In genomic region chr1:156140879-156141707, GRCh38 we compare ENCODE assay signal across 8 cellular contexts. TPM values are rescaled to one million over a fixed set of nuclear protein-coding genes. Genes with fewer than 3 reads are reported as not detected.
A peak's percentile ranks its signal among the peaks of the same experiment; 100 is the strongest.
DNase-seq lines count a peak whose midpoint lies in the region; ATAC-seq and TF ChIP-seq lines count a peak whose summit lies in the region.

No MANE protein-coding gene starts in this region.

- no peaks in the 10 kb centered on the region for H3K9me3 Mint-ChIP-seq in activated naive CD8-positive, alpha-beta T cell treated with anti-CD3 and anti-CD28 coated beads for 36 hours

- H3K4me3 Mint-ChIP-seq in activated naive CD8-positive, alpha-beta T cell treated with anti-CD3 and anti-CD28 coated beads for 36 hours: no peak overlapping the region

- CTCF ChIA-PET in BJ (lab: Yijun Ruan, JAX): interaction anchor here (0.6 to 33.9 kb wide), 16 partner anchors 9 to 428 kb away, joined by 3 to 983 read pairs (median 4); partner anchors contain the start of genes LMNA and PMF1

- ATAC-seq in GM21367 (IDR thresholded peaks at IDR 0.05; ENCODE audit: unreplicated experiment): no peak

- H3K4me1 Mint-ChIP-seq in activated naive CD8-positive, alpha-beta T cell treated with anti-CD3 and anti-CD28 coated beads for 36 hours: peaks cover 7% of the 10 kb centered on the region

- H3K27ac Mint-ChIP-seq in activated naive CD8-positive, alpha-beta T cell treated with anti-CD3 and anti-CD28 coated beads for 36 hours: no peak overlapping the region

- H3K9me3 ChIP-seq in right atrium auricular region: no peaks in the 10 kb centered on the region

- DNase-seq in BJ (ENCODE audit: low read depth) (no peak), HuH-7 (ENCODE audit: low spot score) (peak; percentile 89), right atrium auricular region (ENCODE audit: low spot score) (no peak), HK-2 (ENCODE audit: unreplicated experiment) (no peak), NCI-H2029 treated with DMSO at 0.1 percent for 48 hours (lab: John Stamatoyannopoulos, UW) (no peak)
- DNase-seq in activated naive CD8-positive, alpha-beta T cell treated with anti-CD3 and anti-CD28 coated beads for 36 hours: peak; percentile 48
- peak; percentile 41 to 50 for DNase-seq in stimulated activated CD4-positive, alpha-beta T cell treated with anti-CD3 and anti-CD28 coated beads, Interleukin-2, amount 100 ng/mL, for 48 hours

- POLR2A ChIA-PET in BJ (lab: Charles Lee): no interaction called here

- peak overlapping the region; percentile 51 to 75 for H3K27ac ChIP-seq in right atrium auricular region

- TF ChIP-seq CTCF in BJ (IDR thresholded peaks at IDR 0.05; ENCODE audit: insufficient read depth, low read depth, low read length) (peak; percentile 71), right atrium auricular region (IDR thresholded peaks at IDR 0.05) (peak; percentile 56 to 78)

- H3K36me3 ChIP-seq in BJ (ENCODE audit: control insufficient read depth, insufficient read depth, low read length) (peaks cover 43% of the 10 kb centered on the region), right atrium auricular region (peaks cover 42% of the 10 kb centered on the region)

- H3K4me1 ChIP-seq in right atrium auricular region: peaks cover 0 to 41% of the 10 kb centered on the region in 2 donors

- H3K27me3 ChIP-seq in BJ (ENCODE audit: control insufficient read depth, insufficient read depth, low read length) (no peaks in the 10 kb centered on the region), right atrium auricular region (no peaks in the 10 kb centered on the region)

- peaks cover 12% of the 10 kb centered on the region for H3K36me3 Mint-ChIP-seq in activated naive CD8-positive, alpha-beta T cell treated with anti-CD3 and anti-CD28 coated beads for 36 hours

- H3K4me3 ChIP-seq in BJ (ENCODE audit: low read depth, low read length) (no peak overlapping the region), right atrium auricular region (no peak overlapping the region)

- no peaks in the 10 kb centered on the region for H3K27me3 Mint-ChIP-seq in activated naive CD8-positive, alpha-beta T cell treated with anti-CD3 and anti-CD28 coated beads for 36 hours

RNA-seq across cellular contexts. Expression of gene SEMA4A, which starts 12.3 kb away (rescaled TPM):
- 0.49 and 0.77 TPM in 2 replicates for polyA plus RNA-seq in BJ (2011; rRNA removed)
- 0.19 and 0.82 TPM in 2 replicates for polyA minus RNA-seq in BJ (2011; rRNA and poly(A)+ RNA removed)
- total RNA-seq in activated naive CD8-positive, alpha-beta T cell treated with anti-CD3 and anti-CD28 coated beads for 36 hours: 10 to 100 TPM; 13.2 to 16.1 TPM
- 1 to 10 TPM; 2.0 to 4.2 TPM for total RNA-seq in right atrium auricular region

RNA-seq across cellular contexts. Expression of gene LMNA, which starts 26.6 kb away (rescaled TPM):
- 537 and 840 TPM in 2 replicates for polyA plus RNA-seq in BJ (2011; rRNA removed)
- polyA minus RNA-seq in BJ (2011; rRNA and poly(A)+ RNA removed): 412 and 437 TPM in 2 replicates
- total RNA-seq in activated naive CD8-positive, alpha-beta T cell treated with anti-CD3 and anti-CD28 coated beads for 36 hours: 10 to 100 TPM; 32.3 to 37.8 TPM
- total RNA-seq in right atrium auricular region: 100 to 1,000 TPM; 258 to 273 TPM

RNA-seq across cellular contexts. Expression of gene SLC25A44, which starts 52.8 kb away (rescaled TPM):
- polyA plus RNA-seq in BJ (2011; rRNA removed): 21.4 and 25.8 TPM in 2 replicates
- 15.5 and 19.8 TPM in 2 replicates for polyA minus RNA-seq in BJ (2011; rRNA and poly(A)+ RNA removed)
- 10 to 100 TPM; 55.0 to 60.7 TPM for total RNA-seq in activated naive CD8-positive, alpha-beta T cell treated with anti-CD3 and anti-CD28 coated beads for 36 hours
- total RNA-seq in right atrium auricular region: 10 to 100 TPM; 15.5 to 18.5 TPM

RNA-seq across cellular contexts. Expression of gene MEX3A, which starts 58.8 kb away (rescaled TPM):
- 1.9 TPM in 2 replicates for polyA plus RNA-seq in BJ (2011; rRNA removed)
- 1.8 and 2.4 TPM in 2 replicates for polyA minus RNA-seq in BJ (2011; rRNA and poly(A)+ RNA removed)
- under 1 TPM; 0.34 to 0.35 TPM for total RNA-seq in activated naive CD8-positive, alpha-beta T cell treated with anti-CD3 and anti-CD28 coated beads for 36 hours
- under 1 TPM; 0.15 to 0.47 TPM for total RNA-seq in right atrium auricular region

Comparison
In these comparisons a context has a peak if more than half of its experiments do, and no peak if none do; other contexts are left out.
1. DNase-seq: peak in HuH-7 (single experiment), activated naive CD8-positive, alpha-beta T cell treated with anti-CD3 and anti-CD28 coated beads for 36 hours (single experiment) and stimulated activated CD4-positive, alpha-beta T cell treated with anti-CD3 and anti-CD28 coated beads, Interleukin-2, amount 100 ng/mL, for 48 hours (2 of 2); none in BJ (single experiment), right atrium auricular region (single experiment), HK-2 (single experiment) and NCI-H2029 treated with DMSO at 0.1 percent for 48 hours (single experiment).
2. RNA of gene LMNA, which starts 26.6 kb away (total RNA-seq): 258 to 273 TPM in right atrium auricular region; 32.3 to 37.8 TPM in activated naive CD8-positive, alpha-beta T cell treated with anti-CD3 and anti-CD28 coated beads for 36 hours; every median in the first group is over 4 times any median in the second.